8 cellular contexts compared by ENCODE assay signal in the genomic region with DNA sequence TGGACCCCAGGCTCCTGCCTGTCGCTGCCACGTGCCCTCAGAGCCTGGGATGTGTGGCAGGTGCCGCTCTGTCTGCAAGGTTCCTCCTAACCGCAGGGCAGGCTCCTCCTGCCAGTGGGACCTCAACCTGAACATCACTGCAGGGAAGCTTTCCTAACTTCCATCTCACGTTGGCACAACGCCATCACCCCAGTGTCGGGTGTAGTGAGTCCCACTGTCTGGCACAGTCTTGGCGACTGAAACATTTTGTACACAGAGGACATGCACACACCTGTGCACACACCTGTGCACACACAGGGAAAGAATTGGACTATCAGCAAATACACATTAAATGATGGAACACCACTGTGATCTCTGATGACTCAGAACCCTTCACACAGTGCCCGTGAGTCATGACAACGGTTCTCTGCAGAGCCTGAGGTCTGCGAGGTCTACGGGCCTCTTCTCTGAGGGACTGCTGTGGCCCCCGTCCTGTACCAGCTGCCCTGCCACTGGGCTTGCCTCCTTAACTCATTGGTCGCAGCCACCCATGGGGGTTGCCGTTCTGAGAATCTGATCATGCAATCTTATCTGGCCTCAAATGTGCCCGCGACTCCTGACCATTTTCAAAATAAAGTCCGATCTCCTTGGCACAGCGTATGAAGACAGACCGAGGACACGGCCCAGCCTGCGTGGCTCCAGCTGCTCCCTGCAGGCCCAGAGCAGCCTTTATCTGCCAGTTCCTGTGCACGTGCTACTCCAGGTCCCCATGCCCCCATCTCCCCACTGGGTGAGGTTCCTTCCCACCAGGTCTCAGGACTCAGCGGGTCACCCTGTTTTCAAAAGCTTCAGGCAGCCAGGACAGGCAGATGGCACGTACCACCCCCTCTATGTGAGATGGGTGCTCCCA. TPM values are rescaled to one million over a fixed set of nuclear protein-coding genes. Genes with fewer than 3 reads are reported as not detected.
DNase-seq lines count a peak whose midpoint lies in the region; ATAC-seq and TF ChIP-seq lines count a peak whose summit lies in the region.

No MANE protein-coding gene starts in this region.

- H3K4me1 ChIP-seq in esophagus (ENCODE audit: control insufficient read depth in 2 of 2, insufficient read depth in 2 of 2, low read length in 1 of 2) = peaks cover 2 to 5% of the 10 kb centered on the region in 2 donors

- TF ChIP-seq CTCF in AG10803 (conservative IDR thresholded peaks at IDR 0.05; ENCODE audit: low read length) (no peak), HL-60 (IDR thresholded peaks at IDR 0.05; ENCODE audit: insufficient read depth, low read length) (no peak)

- H3K4me3 ChIP-seq in AG10803 (ENCODE audit: low read length) = no peak overlapping the region
- H3K4me3 ChIP-seq in HL-60 (replicated peaks; ENCODE audit: insufficient read depth, low read length) = no peak overlapping the region
- H3K4me3 ChIP-seq in esophagus (ENCODE audit: low read depth in 1 of 2, low read length in 2 of 2) = no peak overlapping the region
- no peak overlapping the region for H3K4me3 ChIP-seq in skin epidermis

- DNase-seq in AG10803 (ENCODE audit: low read depth) (peak; percentile 62), HL-60 (ENCODE audit: low read depth in 1 of 2, low spot score in 1 of 2) (peak; percentile 47 to 63), UCSD-AML1 (lab: John Stamatoyannopoulos, UW; ENCODE audit: unreplicated experiment) (no peak)

- no peak overlapping the region for H3K27ac ChIP-seq in HL-60 (replicated peaks)
- peak overlapping the region; percentile 83 to 94 for H3K27ac ChIP-seq in esophagus (ENCODE audit: low read depth in 2 of 2, low read length in 1 of 2)
- peak overlapping the region in 14 of 21 experiments; percentile 6 to 91 (median 77) for H3K27ac ChIP-seq in skin epidermis

- peak; percentile 89 for ATAC-seq in SK-N-SH treated with all-trans-retinoic acid at 6 μM for 48 hours
- no peak for ATAC-seq in GM19463 (IDR thresholded peaks at IDR 0.05; ENCODE audit: unreplicated experiment)
- no peak for ATAC-seq in HG03342 (IDR thresholded peaks at IDR 0.05; ENCODE audit: unreplicated experiment)

- no peaks in the 10 kb centered on the region for H3K27me3 ChIP-seq in HL-60 (ENCODE audit: insufficient read depth, poor library complexity, severe bottlenecking)
- no peaks in the 10 kb centered on the region for H3K27me3 ChIP-seq in esophagus (ENCODE audit: control insufficient read depth in 1 of 2, insufficient read depth in 2 of 2, low read length in 2 of 2)

- 39 to 55% methylated on average over 25 of the region's 25 CpGs for WGBS in esophagus, 2 donors

- H3K36me3 ChIP-seq in esophagus (ENCODE audit: control insufficient read depth in 2 of 2, insufficient read depth in 2 of 2, low read length in 1 of 2) = no peaks in the 10 kb centered on the region

- no peaks in the 10 kb centered on the region for H3K9me3 ChIP-seq in esophagus (ENCODE audit: control insufficient read depth in 2 of 2, insufficient read depth in 1 of 2, low read depth in 1 of 2, low read length in 1 of 2)

TF ChIP-seq in SK-N-SH treated with all-trans-retinoic acid at 6 μM for 48 hours, 23 proteins besides CTCF, POLR2A, EP300 and RAD21:
- no peak for TF ChIP-seq TOX (CRISPR knock-in tag; IDR thresholded peaks at IDR 0.05; ENCODE audit: borderline replicate concordance)
- TF ChIP-seq TCF4 (CRISPR knock-in tag; IDR thresholded peaks at IDR 0.05; ENCODE audit: borderline replicate concordance) = no peak
- TF ChIP-seq ZFP3 (CRISPR knock-in tag; IDR thresholded peaks at IDR 0.05) = no peak
- no peak for TF ChIP-seq ZNF8 (CRISPR knock-in tag; IDR thresholded peaks at IDR 0.05)
- no peak for TF ChIP-seq ZC3H10 (CRISPR knock-in tag; IDR thresholded peaks at IDR 0.05)
- TF ChIP-seq RARB (CRISPR knock-in tag; IDR thresholded peaks at IDR 0.05) = no peak
- TF ChIP-seq, protein P1, sequence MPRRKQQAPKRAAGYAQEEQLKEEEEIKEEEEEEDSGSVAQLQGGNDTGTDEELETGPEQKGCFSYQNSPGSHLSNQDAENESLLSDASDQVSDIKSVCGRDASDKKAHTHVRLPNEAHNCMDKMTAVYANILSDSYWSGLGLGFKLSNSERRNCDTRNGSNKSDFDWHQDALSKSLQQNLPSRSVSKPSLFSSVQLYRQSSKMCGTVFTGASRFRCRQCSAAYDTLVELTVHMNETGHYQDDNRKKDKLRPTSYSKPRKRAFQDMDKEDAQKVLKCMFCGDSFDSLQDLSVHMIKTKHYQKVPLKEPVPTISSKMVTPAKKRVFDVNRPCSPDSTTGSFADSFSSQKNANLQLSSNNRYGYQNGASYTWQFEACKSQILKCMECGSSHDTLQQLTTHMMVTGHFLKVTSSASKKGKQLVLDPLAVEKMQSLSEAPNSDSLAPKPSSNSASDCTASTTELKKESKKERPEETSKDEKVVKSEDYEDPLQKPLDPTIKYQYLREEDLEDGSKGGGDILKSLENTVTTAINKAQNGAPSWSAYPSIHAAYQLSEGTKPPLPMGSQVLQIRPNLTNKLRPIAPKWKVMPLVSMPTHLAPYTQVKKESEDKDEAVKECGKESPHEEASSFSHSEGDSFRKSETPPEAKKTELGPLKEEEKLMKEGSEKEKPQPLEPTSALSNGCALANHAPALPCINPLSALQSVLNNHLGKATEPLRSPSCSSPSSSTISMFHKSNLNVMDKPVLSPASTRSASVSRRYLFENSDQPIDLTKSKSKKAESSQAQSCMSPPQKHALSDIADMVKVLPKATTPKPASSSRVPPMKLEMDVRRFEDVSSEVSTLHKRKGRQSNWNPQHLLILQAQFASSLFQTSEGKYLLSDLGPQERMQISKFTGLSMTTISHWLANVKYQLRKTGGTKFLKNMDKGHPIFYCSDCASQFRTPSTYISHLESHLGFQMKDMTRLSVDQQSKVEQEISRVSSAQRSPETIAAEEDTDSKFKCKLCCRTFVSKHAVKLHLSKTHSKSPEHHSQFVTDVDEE (CRISPR knock-in tag; IDR thresholded peaks at IDR 0.05) = no peak
- no peak for TF ChIP-seq ZNF70 (CRISPR knock-in tag; IDR thresholded peaks at IDR 0.05)
- TF ChIP-seq ISL1 (CRISPR knock-in tag; IDR thresholded peaks at IDR 0.05) = no peak
- no peak for TF ChIP-seq ESRRG (CRISPR knock-in tag; IDR thresholded peaks at IDR 0.05)
- no peak for TF ChIP-seq CSDC2 (CRISPR knock-in tag; IDR thresholded peaks at IDR 0.05)
- no peak for TF ChIP-seq ZFP30 (CRISPR knock-in tag; IDR thresholded peaks at IDR 0.05)
- TF ChIP-seq, protein P2, sequence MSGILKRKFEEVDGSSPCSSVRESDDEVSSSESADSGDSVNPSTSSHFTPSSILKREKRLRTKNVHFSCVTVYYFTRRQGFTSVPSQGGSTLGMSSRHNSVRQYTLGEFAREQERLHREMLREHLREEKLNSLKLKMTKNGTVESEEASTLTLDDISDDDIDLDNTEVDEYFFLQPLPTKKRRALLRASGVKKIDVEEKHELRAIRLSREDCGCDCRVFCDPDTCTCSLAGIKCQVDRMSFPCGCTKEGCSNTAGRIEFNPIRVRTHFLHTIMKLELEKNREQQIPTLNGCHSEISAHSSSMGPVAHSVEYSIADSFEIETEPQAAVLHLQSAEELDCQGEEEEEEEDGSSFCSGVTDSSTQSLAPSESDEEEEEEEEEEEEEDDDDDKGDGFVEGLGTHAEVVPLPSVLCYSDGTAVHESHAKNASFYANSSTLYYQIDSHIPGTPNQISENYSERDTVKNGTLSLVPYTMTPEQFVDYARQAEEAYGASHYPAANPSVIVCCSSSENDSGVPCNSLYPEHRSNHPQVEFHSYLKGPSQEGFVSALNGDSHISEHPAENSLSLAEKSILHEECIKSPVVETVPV (CRISPR knock-in tag; IDR thresholded peaks at IDR 0.05) = no peak
- TF ChIP-seq PPARA (CRISPR knock-in tag; IDR thresholded peaks at IDR 0.05; ENCODE audit: borderline replicate concordance) = no peak

RNA-seq across cellular contexts. Expression of gene CCDC57, which starts 7.6 kb away (rescaled TPM):
- 10 to 100 TPM; 16.3 to 33.7 TPM for polyA plus RNA-seq in esophagus

RNA-seq across cellular contexts. Expression of gene SLC16A3, which starts 23.8 kb away (rescaled TPM):
- 10 to 100 TPM; 17.5 to 41.0 TPM for polyA plus RNA-seq in esophagus
